Comparison of ENCODE assay signal across 8 cellular contexts in the genomic region with DNA sequence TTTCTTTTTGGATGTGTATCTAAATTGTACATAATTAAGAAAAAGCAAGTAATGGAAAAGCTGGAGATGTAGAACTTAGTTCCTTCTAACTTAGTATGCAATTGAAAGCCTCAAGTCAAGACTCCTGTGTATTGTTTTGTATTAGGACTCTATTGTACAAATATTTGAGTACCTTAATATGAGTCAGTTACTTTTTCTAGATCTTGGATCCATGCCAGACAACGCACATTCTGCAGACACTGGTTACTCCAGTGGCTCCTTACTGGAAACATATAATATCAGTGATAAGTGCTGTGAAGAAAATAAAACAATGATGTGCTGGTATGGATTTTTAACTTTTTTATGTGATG.
DNase-seq lines count a peak whose midpoint lies in the region.

No MANE protein-coding gene starts in this region.

- H3K27ac ChIP-seq in substantia nigra (ENCODE audit: low read depth, low read length, poor library complexity, severe bottlenecking) = peak overlapping the region; percentile 97

- peaks cover 13% of the 10 kb centered on the region for H3K27me3 Mint-ChIP-seq in activated naive CD4-positive, alpha-beta T cell treated with anti-CD3 and anti-CD28 coated beads, Interleukin-2, amount 10 ng/mL, durations not matched to agents 7 days and 5 days

- H3K27ac Mint-ChIP-seq in activated naive CD4-positive, alpha-beta T cell treated with anti-CD3 and anti-CD28 coated beads, Interleukin-2, amount 10 ng/mL, durations not matched to agents 7 days and 5 days = peak overlapping the region; percentile 100

- DNase-seq in activated naive CD4-positive, alpha-beta T cell treated with anti-CD3 and anti-CD28 coated beads, Interleukin-2, amount 10 ng/mL, durations not matched to agents 7 days and 5 days = peak; percentile 22
- no peak for DNase-seq in activated naive CD4-positive, alpha-beta T cell (lab: John Stamatoyannopoulos, UW)
- peak; percentile 30 for DNase-seq in NCI-H446 treated with DMSO at 0.1 percent for 48 hours (lab: John Stamatoyannopoulos, UW)
- DNase-seq in amniotic epithelial cell (ENCODE audit: low read depth) = peak; percentile 85
- peak; percentile 89 for DNase-seq in iris pigment epithelial cell (ENCODE audit: low read depth)
- peak in 1 of 49 donors; percentile 35 for DNase-seq in substantia nigra (lab: John Stamatoyannopoulos, UW)
- DNase-seq in GM19238 (ENCODE audit: insufficient read length, low spot score) = no peak
- no peak for DNase-seq in NCI-H128 (lab: John Stamatoyannopoulos, UW; ENCODE audit: unreplicated experiment)

- peaks cover 30% of the 10 kb centered on the region for H3K4me1 Mint-ChIP-seq in activated naive CD4-positive, alpha-beta T cell treated with anti-CD3 and anti-CD28 coated beads, Interleukin-2, amount 10 ng/mL, durations not matched to agents 7 days and 5 days

- H3K9me3 Mint-ChIP-seq in activated naive CD4-positive, alpha-beta T cell treated with anti-CD3 and anti-CD28 coated beads, Interleukin-2, amount 10 ng/mL, durations not matched to agents 7 days and 5 days = no peaks in the 10 kb centered on the region

- peak overlapping the region; percentile 98 for H3K4me3 Mint-ChIP-seq in activated naive CD4-positive, alpha-beta T cell treated with anti-CD3 and anti-CD28 coated beads, Interleukin-2, amount 10 ng/mL, durations not matched to agents 7 days and 5 days

- CTCF ChIA-PET in activated naive CD4-positive, alpha-beta T cell treated with anti-CD3 and anti-CD28 coated beads, Interleukin-2, amount 10 ng/mL, durations not matched to agents 7 days and 5 days (lab: Charles Lee) = interaction anchor here (1.6 to 4.1 kb wide), 3 partner anchors 115 to 127 kb away, joined by 4 to 54 read pairs (median 5); no protein-coding TSS in a partner anchor

- H3K36me3 Mint-ChIP-seq in activated naive CD4-positive, alpha-beta T cell treated with anti-CD3 and anti-CD28 coated beads, Interleukin-2, amount 10 ng/mL, durations not matched to agents 7 days and 5 days = peaks cover 45% of the 10 kb centered on the region

Comparison
In these comparisons a context has a peak if more than half of its experiments do, and no peak if none do; other contexts are left out.
1. DNase-seq: peak in activated naive CD4-positive, alpha-beta T cell treated with anti-CD3 and anti-CD28 coated beads, Interleukin-2, amount 10 ng/mL, durations not matched to agents 7 days and 5 days (single experiment), NCI-H446 treated with DMSO at 0.1 percent for 48 hours (single experiment), amniotic epithelial cell (single experiment) and iris pigment epithelial cell (single experiment); none in activated naive CD4-positive, alpha-beta T cell (0 of 4), GM19238 (single experiment) and NCI-H128 (single experiment).